ENCODE assay signal across 15 cellular contexts in the genomic region with DNA sequence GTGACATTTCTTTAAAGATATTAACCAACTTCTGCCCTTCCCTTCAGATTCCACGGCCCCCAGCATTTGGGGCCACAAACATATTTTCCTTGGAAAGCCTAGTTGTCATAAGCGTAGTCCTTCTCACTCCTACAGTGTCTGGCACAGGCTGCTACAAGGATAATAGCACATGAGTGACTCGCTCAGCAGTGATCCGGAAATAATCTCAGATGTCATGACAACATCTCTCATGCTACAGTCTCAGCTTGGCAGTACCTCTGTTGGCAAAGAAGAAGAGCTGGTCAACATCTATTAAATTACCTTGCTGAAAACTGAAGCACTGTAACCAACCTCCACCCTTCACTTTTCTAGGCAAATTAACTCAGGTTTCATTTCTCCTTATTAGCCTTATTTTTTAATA.
DNase-seq lines count a peak whose midpoint lies in the region; ATAC-seq and TF ChIP-seq lines count a peak whose summit lies in the region.
"Had no signal": no experiment of that assay in that cellular context is flagged by ENCODE, and none has a peak within 500 bp of the region (broad histone marks: within the 10 kb centered on the region; RNA-seq: fewer than 3 reads in every experiment).

No MANE protein-coding gene starts in this region.

- ATAC-seq in HG03354 (IDR thresholded peaks at IDR 0.05; ENCODE audit: poor library complexity, severe bottlenecking, unreplicated experiment) = peak; percentile 33
- peak; percentile 53; the same call in 2 of the 3 replicates for ATAC-seq in RWPE2 (ENCODE audit: low read depth)
- no peak for ATAC-seq in Right ventricle myocardium inferior
- ATAC-seq: heart left ventricle, mucosa of descending colon had no signal

- H3K27ac ChIP-seq in RWPE2 (ENCODE audit: poor library complexity, severe bottlenecking) = no peak overlapping the region
- H3K27ac ChIP-seq: heart left ventricle, skin epidermis had no signal

- no peak overlapping the region for H3K4me3 ChIP-seq in AG09309 (ENCODE audit: control insufficient read depth, low read depth, low read length)
- no peak overlapping the region for H3K4me3 ChIP-seq in RWPE2 (ENCODE audit: severe bottlenecking)
- H3K4me3 ChIP-seq: heart left ventricle, mucosa of descending colon, skin epidermis had no signal

- intact Hi-C loops in Right ventricle myocardium inferior (cut with DNase I) = no loop called here

- no peaks in the 10 kb centered on the region for H3K27me3 ChIP-seq in RWPE2 (ENCODE audit: insufficient read depth, poor library complexity, severe bottlenecking)
- H3K27me3 ChIP-seq: heart left ventricle had no signal

- no peaks in the 10 kb centered on the region for H3K36me3 ChIP-seq in RWPE2 (ENCODE audit: low read depth)
- H3K36me3 ChIP-seq: heart left ventricle had no signal

- TF ChIP-seq CTCF in AG09309 (IDR thresholded peaks at IDR 0.05; ENCODE audit: control insufficient read depth, insufficient read depth, low read depth, low read length, missing control alignments) (no peak), RWPE2 (IDR thresholded peaks at IDR 0.05; ENCODE audit: poor library complexity, severe bottlenecking) (no peak)

- peak; percentile 21 for DNase-seq in AG09309 (ENCODE audit: low read depth)
- no peak for DNase-seq in RWPE2 (ENCODE audit: low spot score)
- peak; percentile 53 for DNase-seq in glomerular visceral epithelial cell (ENCODE audit: extremely low spot score)
- DNase-seq in islet precursor cell = no peak
- no peak for DNase-seq in activated gamma-delta T cell (lab: John Stamatoyannopoulos, UW)
- no peak for DNase-seq in RKO (ENCODE audit: low spot score)
- DNase-seq in Right ventricle myocardium inferior (ENCODE audit: missing footprints) = no peak
- DNase-seq: activated CD4-positive, CD25-positive, alpha-beta regulatory T cell treated with anti-CD3 and anti-CD28 coated beads, Interleukin-2, amount 50 U/mL, for 72 hours; activated gamma-delta T cell treated with Interleukin-2 at 50 U/mL for 16 hours; cortex of kidney; heart left ventricle; mucosa of descending colon; NCI-H187 had no signal

- no peaks in the 10 kb centered on the region for H3K4me1 ChIP-seq in RWPE2 (ENCODE audit: insufficient read depth, poor library complexity, severe bottlenecking)
- H3K4me1 ChIP-seq: heart left ventricle had no signal

- H3K9me3 ChIP-seq in RWPE2 (ENCODE audit: severe bottlenecking) = no peaks in the 10 kb centered on the region
- H3K9me3 ChIP-seq: heart left ventricle, mucosa of descending colon had no signal

Comparison
In these comparisons a context has a peak if more than half of its experiments do, and no peak if none do; other contexts are left out.
1. DNase-seq: peak in AG09309 (single experiment) and glomerular visceral epithelial cell (single experiment); none in RWPE2 (single experiment), islet precursor cell (single experiment), activated gamma-delta T cell (single experiment), RKO (single experiment) and Right ventricle myocardium inferior (single experiment).